ENCODE assay signal across 26 cellular contexts in the genomic region with DNA sequence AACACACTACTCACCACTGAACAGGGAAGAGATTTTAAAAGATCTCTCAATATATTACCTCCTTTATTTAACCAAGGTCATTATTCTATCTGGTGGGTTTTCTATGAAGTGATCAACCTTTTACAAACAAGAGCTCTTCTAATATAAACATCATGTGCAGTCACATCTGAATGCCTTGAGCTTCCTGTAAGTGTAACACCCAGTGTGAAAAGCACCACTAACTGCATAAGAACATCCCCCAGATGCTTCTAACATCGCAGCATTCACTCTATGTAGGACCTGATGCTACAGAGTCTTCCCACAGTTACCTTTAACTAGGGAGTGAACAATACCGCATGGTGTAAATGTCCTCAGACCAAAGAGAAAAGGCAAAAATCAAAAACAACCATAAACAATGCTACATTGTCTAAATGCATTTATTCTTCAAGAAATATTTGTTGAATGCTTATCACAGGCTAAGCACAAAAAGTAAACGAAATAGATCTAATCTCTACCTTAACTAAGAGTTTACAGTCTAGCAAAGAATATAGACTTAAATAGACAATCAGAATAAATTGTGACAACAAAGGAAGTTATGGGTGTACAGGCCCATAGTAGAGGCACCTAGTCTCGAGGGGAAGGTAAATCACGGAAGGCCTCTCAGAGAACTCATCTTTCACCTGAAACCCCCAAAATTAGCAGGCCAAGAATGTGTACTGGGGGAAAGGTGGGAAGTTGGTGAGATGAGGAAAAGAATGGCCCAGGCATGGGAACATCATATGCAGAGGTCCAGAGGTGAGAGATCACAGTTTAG. TPM values are rescaled to one million over a fixed set of nuclear protein-coding genes. Genes with fewer than 3 reads are reported as not detected.
DNase-seq lines count a peak whose midpoint lies in the region; ATAC-seq and TF ChIP-seq lines count a peak whose summit lies in the region.
"Had no signal": no experiment of that assay in that cellular context is flagged by ENCODE, and none has a peak within 500 bp of the region (broad histone marks: within the 10 kb centered on the region; RNA-seq: fewer than 3 reads in every experiment).

No MANE protein-coding gene starts in this region.

- H3K4me1 Mint-ChIP-seq in activated T-cell treated with anti-CD3 and anti-CD28 coated beads, Interleukin-2, amount 50 U/mL, for 72 hours (ENCODE audit: low read depth): peaks cover 91% of the 10 kb centered on the region
- H3K4me1 Mint-ChIP-seq in T-cell: peaks cover 89 to 91% (median 90%) of the 10 kb centered on the region in 3 donors
- peaks cover 91% of the 10 kb centered on the region for H3K4me1 Mint-ChIP-seq in activated naive CD8-positive, alpha-beta T cell treated with anti-CD3 and anti-CD28 coated beads, Interleukin-2, amount 50 U/mL, for 24 hours
- peaks cover 16% of the 10 kb centered on the region for H3K4me1 Mint-ChIP-seq in stimulated activated memory B cell treated with anti-CD40 and anti-IgM and Interleukin-4, amounts not matched to agents 10 μg/mL and 1 μg/mL and 100 μg/mL, for 72 hours

- H3K27ac ChIP-seq in heart right ventricle: no peak overlapping the region
- H3K27ac ChIP-seq: ascending aorta, esophagus squamous epithelium, left lung, neutrophil, SJSA1, testis had no signal

- 81 to 83% methylated on average over 5 of the region's 5 CpGs for WGBS in heart right ventricle, 2 donors

- intact Hi-C loops in left colon (cut with DNase I, micrococcal nuclease): no loop called here
- intact Hi-C loops in heart right ventricle (cut with DNase I): no loop called here

- POLR2A ChIA-PET in T-cell (lab: Charles Lee): interaction anchor here (0.5 to 1.1 kb wide), 3 partner anchors 11 to 79 kb away, joined by 3 read pairs; no protein-coding TSS in a partner anchor

- H3K27me3 ChIP-seq in heart right ventricle: peaks cover 0 to 97% (median 93%) of the 10 kb centered on the region in 7 donors
- H3K27me3 ChIP-seq: ascending aorta, testis had no signal

- no peaks in the 10 kb centered on the region for H3K36me3 ChIP-seq in heart right ventricle
- H3K36me3 ChIP-seq: ascending aorta, esophagus squamous epithelium, left lung, neutrophil, SJSA1 had no signal

- H3K4me3 Mint-ChIP-seq in activated T-cell treated with anti-CD3 and anti-CD28 coated beads, Interleukin-2, amount 50 U/mL, for 72 hours: peak overlapping the region; percentile 49 to 83
- peak overlapping the region; percentile 29 to 64 (median 61) for H3K4me3 Mint-ChIP-seq in T-cell
- peak overlapping the region; percentile 19 for H3K4me3 Mint-ChIP-seq in activated naive CD8-positive, alpha-beta T cell treated with anti-CD3 and anti-CD28 coated beads, Interleukin-2, amount 50 U/mL, for 24 hours
- no peak overlapping the region for H3K4me3 Mint-ChIP-seq in stimulated activated memory B cell treated with anti-CD40 and anti-IgM and Interleukin-4, amounts not matched to agents 10 μg/mL and 1 μg/mL and 100 μg/mL, for 72 hours

- H3K9me3 ChIP-seq in heart right ventricle: no peaks in the 10 kb centered on the region
- H3K9me3 ChIP-seq: ascending aorta, esophagus squamous epithelium, left lung, neutrophil, SJSA1, testis had no signal

- TF ChIP-seq CTCF in heart right ventricle (IDR thresholded peaks at IDR 0.05): no peak

- ATAC-seq in activated T-cell treated with anti-CD3 and anti-CD28 coated beads, Interleukin-2, amount 50 U/mL, for 72 hours (replicated peaks in 1 of 2): peak; percentile 20 to 42
- ATAC-seq in T-cell (replicated peaks in 1 of 4): peak; percentile 71 to 86 (median 78)
- ATAC-seq in activated naive CD8-positive, alpha-beta T cell treated with anti-CD3 and anti-CD28 coated beads, Interleukin-2, amount 50 U/mL, for 24 hours: no peak
- no peak for ATAC-seq in stimulated activated memory B cell treated with anti-CD40 and anti-IgM and Interleukin-4, amounts not matched to agents 10 μg/mL and 1 μg/mL and 100 μg/mL, for 72 hours
- no peak for ATAC-seq in left colon
- ATAC-seq in heart right ventricle: no peak
- ATAC-seq: K562, left lung, Panc1 had no signal

- H3K4me3 ChIP-seq in heart right ventricle: no peak overlapping the region
- H3K4me3 ChIP-seq: ascending aorta, esophagus squamous epithelium, K562, left lung, SJSA1, testis had no signal

- peaks cover 5 to 13% of the 10 kb centered on the region in 2 donors for H3K36me3 Mint-ChIP-seq in activated T-cell treated with anti-CD3 and anti-CD28 coated beads, Interleukin-2, amount 50 U/mL, for 72 hours (ENCODE audit: insufficient read depth in 2 of 2)
- H3K36me3 Mint-ChIP-seq in T-cell: peaks cover 26% of the 10 kb centered on the region
- H3K36me3 Mint-ChIP-seq in activated naive CD8-positive, alpha-beta T cell treated with anti-CD3 and anti-CD28 coated beads, Interleukin-2, amount 50 U/mL, for 24 hours (ENCODE audit: low read depth): peaks cover 38% of the 10 kb centered on the region
- no peaks in the 10 kb centered on the region for H3K36me3 Mint-ChIP-seq in stimulated activated memory B cell treated with anti-CD40 and anti-IgM and Interleukin-4, amounts not matched to agents 10 μg/mL and 1 μg/mL and 100 μg/mL, for 72 hours

- CTCF ChIA-PET in T-cell (lab: Charles Lee): interaction anchor here in 1 of 2 donors (1.0 to 2.0 kb wide), 6 partner anchors 10 to 64 kb away, joined by 3 to 5 read pairs (median 4); no protein-coding TSS in a partner anchor

- H3K27me3 Mint-ChIP-seq in activated T-cell treated with anti-CD3 and anti-CD28 coated beads, Interleukin-2, amount 50 U/mL, for 72 hours (ENCODE audit: low read depth): no peaks in the 10 kb centered on the region
- no peaks in the 10 kb centered on the region for H3K27me3 Mint-ChIP-seq in T-cell
- no peaks in the 10 kb centered on the region for H3K27me3 Mint-ChIP-seq in activated naive CD8-positive, alpha-beta T cell treated with anti-CD3 and anti-CD28 coated beads, Interleukin-2, amount 50 U/mL, for 24 hours
- peaks cover 53% of the 10 kb centered on the region for H3K27me3 Mint-ChIP-seq in stimulated activated memory B cell treated with anti-CD40 and anti-IgM and Interleukin-4, amounts not matched to agents 10 μg/mL and 1 μg/mL and 100 μg/mL, for 72 hours

- no peaks in the 10 kb centered on the region for H3K9me3 Mint-ChIP-seq in activated T-cell treated with anti-CD3 and anti-CD28 coated beads, Interleukin-2, amount 50 U/mL, for 72 hours
- H3K9me3 Mint-ChIP-seq in T-cell: no peaks in the 10 kb centered on the region
- no peaks in the 10 kb centered on the region for H3K9me3 Mint-ChIP-seq in activated naive CD8-positive, alpha-beta T cell treated with anti-CD3 and anti-CD28 coated beads, Interleukin-2, amount 50 U/mL, for 24 hours
- H3K9me3 Mint-ChIP-seq in stimulated activated memory B cell treated with anti-CD40 and anti-IgM and Interleukin-4, amounts not matched to agents 10 μg/mL and 1 μg/mL and 100 μg/mL, for 72 hours: no peaks in the 10 kb centered on the region

- peak overlapping the region; percentile 97 for H3K27ac Mint-ChIP-seq in activated T-cell treated with anti-CD3 and anti-CD28 coated beads, Interleukin-2, amount 50 U/mL, for 72 hours
- H3K27ac Mint-ChIP-seq in T-cell: peak overlapping the region; percentile 96 to 97
- H3K27ac Mint-ChIP-seq in activated naive CD8-positive, alpha-beta T cell treated with anti-CD3 and anti-CD28 coated beads, Interleukin-2, amount 50 U/mL, for 24 hours: peak overlapping the region; percentile 92
- peak overlapping the region; percentile 2 for H3K27ac Mint-ChIP-seq in stimulated activated memory B cell treated with anti-CD40 and anti-IgM and Interleukin-4, amounts not matched to agents 10 μg/mL and 1 μg/mL and 100 μg/mL, for 72 hours

- no peaks in the 10 kb centered on the region for H3K4me1 ChIP-seq in heart right ventricle
- H3K4me1 ChIP-seq: ascending aorta, esophagus squamous epithelium, left lung, SJSA1, testis had no signal

- no peak for DNase-seq in activated T-cell treated with anti-CD3 and anti-CD28 coated beads, Interleukin-2, amount 50 U/mL, for 72 hours
- DNase-seq in activated T-cell treated with anti-CD3 and anti-CD28 coated beads for 4 hours (no peak), T-cell (peak in 3 of 34 experiments; percentile 4 to 27 (median 5)), left colon (no peak), heart right ventricle (no peak), HuH-7 (ENCODE audit: low spot score) (no peak)
- DNase-seq in activated naive CD8-positive, alpha-beta T cell treated with anti-CD3 and anti-CD28 coated beads, Interleukin-2, amount 50 U/mL, for 24 hours: no peak
- DNase-seq: cerebellar nuclear complex; COR-L47; effector CD8-positive, alpha-beta T cell; esophagus squamous epithelium; left lung; MV-4-11; NCI-H187 treated with DMSO at 0.1 percent for 48 hours; NCI-H2227 treated with DMSO at 0.1 percent for 48 hours; NCI-H82; stimulated activated CD8-positive, alpha-beta memory T cell treated with anti-CD3 and anti-CD28 coated beads, Interleukin-4, amount 100 ng/mL, for 48 hours; T1000; testis had no signal

RNA-seq across cellular contexts. Expression of gene SKAP1, which starts 16.2 kb away (rescaled TPM):
- total RNA-seq in activated T-cell treated with anti-CD3 and anti-CD28 coated beads, Interleukin-2, amount 50 U/mL, for 72 hours: 100 to 1,000 TPM in 1 of 2 donors, 10 to 100 TPM in 1; 96.6 to 108 TPM
- total RNA-seq in T-cell: 100 to 1,000 TPM in 2 of 5 donors, 10 to 100 TPM in 3; 71.5 to 142 (median 80.4) TPM
- total RNA-seq in left colon: 1 to 10 TPM; 1.2 to 2.5 TPM
- 1 to 10 TPM in 1 of 10 donors, under 1 TPM in 5, not detected in 4; 0.49 to 1.7 (median 0.82) TPM for total RNA-seq in heart right ventricle
- under 1 TPM in 1 of 2 donors, not detected in 1; 0.33 TPM for polyA plus RNA-seq in heart right ventricle
- total RNA-seq: ascending aorta, H1 had no signal
- polyA plus RNA-seq: H1 had no signal

Comparison
In these comparisons a context has a peak if more than half of its experiments do, and no peak if none do; other contexts are left out.
1. ATAC-seq: peak in activated T-cell treated with anti-CD3 and anti-CD28 coated beads, Interleukin-2, amount 50 U/mL, for 72 hours (2 of 2) and T-cell (4 of 4); none in activated naive CD8-positive, alpha-beta T cell treated with anti-CD3 and anti-CD28 coated beads, Interleukin-2, amount 50 U/mL, for 24 hours (single experiment), stimulated activated memory B cell treated with anti-CD40 and anti-IgM and Interleukin-4, amounts not matched to agents 10 μg/mL and 1 μg/mL and 100 μg/mL, for 72 hours (single experiment), left colon (single experiment) and heart right ventricle (0 of 8).
2. H3K27ac Mint-ChIP-seq: peak in every context shown above with its lines; median percentile 97 in activated T-cell treated with anti-CD3 and anti-CD28 coated beads, Interleukin-2, amount 50 U/mL, for 72 hours; 96 in T-cell; 92 in activated naive CD8-positive, alpha-beta T cell treated with anti-CD3 and anti-CD28 coated beads, Interleukin-2, amount 50 U/mL, for 24 hours; 2 in stimulated activated memory B cell treated with anti-CD40 and anti-IgM and Interleukin-4, amounts not matched to agents 10 μg/mL and 1 μg/mL and 100 μg/mL, for 72 hours.
3. RNA of gene SKAP1, which starts 16.2 kb away (total RNA-seq): 96.6 to 108 TPM in activated T-cell treated with anti-CD3 and anti-CD28 coated beads, Interleukin-2, amount 50 U/mL, for 72 hours and 71.5 to 142 TPM in T-cell; 1.2 to 2.5 TPM in left colon and 0.49 to 1.7 TPM in heart right ventricle; every median in the first group is over 10 times any median in the second.